ENCODE assay signal across 8 cellular contexts in genomic region chr5:109410389-109411174, GRCh38. TPM values are rescaled to one million over a fixed set of nuclear protein-coding genes. Genes with fewer than 3 reads are reported as not detected.
DNase-seq lines count a peak whose midpoint lies in the region; ATAC-seq, FAIRE-seq and TF ChIP-seq lines count a peak whose summit lies in the region.

No MANE protein-coding gene starts in this region.

- H3K4me1 Mint-ChIP-seq in Calu3 (ENCODE audit: low read depth, unreplicated experiment) = peaks cover 32% of the 10 kb centered on the region

- H3K27ac Mint-ChIP-seq in Calu3 (ENCODE audit: unreplicated experiment) = peak overlapping the region; percentile 97

- TF ChIP-seq CTCF in Calu3 (IDR thresholded peaks at IDR 0.05; ENCODE audit: unreplicated experiment) (no peak), GM12878 (IDR thresholded peaks at IDR 0.05 in 2 of 3, conservative IDR thresholded peaks at IDR 0.05 in 1 of 3; ENCODE audit: control insufficient read depth in 2 of 3, extremely low read depth in 1 of 3, insufficient read depth in 1 of 3, low read depth in 3 of 3, low read length in 3 of 3) (no peak)

- POLR2A ChIA-PET in GM12878 (lab: Charles Lee) = interaction anchor here (0.9 to 1.6 kb wide), 5 partner anchors 9 to 683 kb away, joined by 3 to 4 read pairs (median 3); no protein-coding TSS in a partner anchor

- TF ChIP-seq POLR2A in GM12878 (IDR thresholded peaks at IDR 0.05; ENCODE audit: low read depth, low read length) = no peak; the same call in 1 of the 2 replicates

- H2AFZ ChIP-seq in GM12878 (ENCODE audit: control insufficient read depth, low read depth, low read length) = peak overlapping the region; percentile 83

- RAD21 ChIA-PET in GM12878 (lab: Charles Lee; ENCODE audit: unreplicated experiment) = interaction anchor here (0.7 to 1.5 kb wide), 4 partner anchors 19 to 889 kb away, joined by 3 to 4 read pairs (median 3); no protein-coding TSS in a partner anchor

- H3K9me3 ChIP-seq in KOPT-K1 (ENCODE audit: insufficient read depth, low read length, poor library complexity, severe bottlenecking) = peaks cover 3% of the 10 kb centered on the region
- H3K9me3 ChIP-seq in GM12878 (replicated peaks; ENCODE audit: control insufficient read depth, insufficient read depth, low read length) = peaks cover 5% of the 10 kb centered on the region; the same call in 2 of the 3 replicates

- peak overlapping the region; percentile 90 for H3K9ac ChIP-seq in GM12878 (ENCODE audit: control insufficient read depth, insufficient read depth, low read length)

- peak overlapping the region; percentile 88 for H3K4me2 ChIP-seq in GM12878 (ENCODE audit: control insufficient read depth, insufficient read depth)

- H3K36me3 ChIP-seq in KOPT-K1 (ENCODE audit: insufficient read depth, low read length) = no peaks in the 10 kb centered on the region
- H3K36me3 ChIP-seq in GM12878 (ENCODE audit: control insufficient read depth in 2 of 2, insufficient read depth in 2 of 2, low read length in 1 of 2) = peaks cover 0 to 3% of the 10 kb centered on the region in 2 experiments; a peak in 1 of 4 replicates

- 1% methylated on average over 26 of the region's 26 CpGs for WGBS in GM12878 (ENCODE audit: insufficient coverage, insufficient replicate concordance, low lambda C conversion rate, missing lambda C conversion rate)

- H3K27me3 Mint-ChIP-seq in Calu3 (ENCODE audit: unreplicated experiment) = no peaks in the 10 kb centered on the region

- no peak for FAIRE-seq in GM12878 (lab: Jason Lieb, UNC)

- H3K27me3 ChIP-seq in GM12878 (replicated peaks in 1 of 2; ENCODE audit: control insufficient read depth in 2 of 2, insufficient read depth in 2 of 2, low read length in 1 of 2) = no peaks in the 10 kb centered on the region

- peak overlapping the region; percentile 80 for H3K4me3 ChIP-seq in GM12878

- peak overlapping the region; percentile 94 for H3K27ac ChIP-seq in KOPT-K1 (ENCODE audit: low read depth, low read length, poor library complexity, severe bottlenecking)
- H3K27ac ChIP-seq in GM12878 (ENCODE audit: control insufficient read depth, insufficient read depth) = peak overlapping the region; percentile 98

- SMC1A ChIA-PET in GM12878 (lab: Charles Lee; ENCODE audit: uncharacterized antibody, unreplicated experiment) = interaction anchor here (1.0 kb wide), 2 partner anchors 45 to 57 kb away, joined by 3 read pairs; no protein-coding TSS in a partner anchor

- peak in 1 of 2 experiments; percentile 3; a peak in 1 of 4 replicates for TF ChIP-seq EP300 in GM12878 (IDR thresholded peaks at IDR 0.05; ENCODE audit: borderline replicate concordance in 1 of 2, control insufficient read depth in 1 of 2, low read depth in 2 of 2, low read length in 2 of 2)

- DNase-seq in Calu3 (peak; percentile 75), T-helper 1 cell (peak in 3 of 5 donors; percentile 28 to 33 (median 30)), GM12878 (ENCODE audit: low read depth, low spot score) (no peak), hypothalamus (lab: John Stamatoyannopoulos, UW) (peak in 46 of 51 donors; percentile 16 to 91 (median 50)), renal cortical epithelial cell (ENCODE audit: low read depth) (peak; percentile 77)

- peak; percentile 13 for ATAC-seq in GM21515 (IDR thresholded peaks at IDR 0.05; ENCODE audit: unreplicated experiment)
- ATAC-seq in GM12878 = peak; percentile 50
- no peak for ATAC-seq in HG03095 (IDR thresholded peaks at IDR 0.05; ENCODE audit: unreplicated experiment)

- peaks cover 6% of the 10 kb centered on the region for H3K9me3 Mint-ChIP-seq in Calu3 (ENCODE audit: low read depth, unreplicated experiment)

- BruUV-seq in Calu3 (replicated peaks; lab: Mats Ljungman, UMichigan) (TSS peak; percentile 91), GM12878 (replicated peaks; lab: Mats Ljungman, UMichigan) (TSS peak; percentile 98)

- H3K79me2 ChIP-seq in GM12878 (ENCODE audit: control insufficient read depth, insufficient read depth, low read length) = peaks cover 40% of the 10 kb centered on the region

- peak overlapping the region; percentile 99 for H3K4me3 Mint-ChIP-seq in Calu3 (ENCODE audit: low read depth, unreplicated experiment)

- in situ Hi-C loops in GM12878 (cut with MboI) = no loop called here

- no peaks in the 10 kb centered on the region for H4K20me1 ChIP-seq in GM12878 (ENCODE audit: control insufficient read depth, insufficient read depth)

- CTCF ChIA-PET in Calu3 (lab: Charles Lee) = interaction anchor here (0.6 to 1.1 kb wide), 8 partner anchors 46 to 1636 kb away, joined by 3 to 10 read pairs (median 4); no protein-coding TSS in a partner anchor
- CTCF ChIA-PET in GM12878 (lab: Yijun Ruan, JAX) = interaction anchor here (0.6 kb wide), 1 partner anchor 486 kb away, joined by 3 read pairs; no protein-coding TSS in a partner anchor

- intact Hi-C loops in Calu3 (cut with micrococcal nuclease; ENCODE audit: unreplicated experiment) (loop anchor here (1.0 to 2.0 kb wide), 2 partner anchors 58 to 97 kb away; no protein-coding TSS in a partner anchor), GM12878 (cut with micrococcal nuclease; ENCODE audit: unreplicated experiment) (loop anchor here (1.0 to 5.0 kb wide), 3 partner anchors 278 to 1028 kb away; partner anchors contain the start of genes FBXL17 and MAN2A1)

- TF ChIP-seq RAD21 in GM12878 (IDR thresholded peaks at IDR 0.05; ENCODE audit: insufficient read depth, low read depth, low read length) = no peak

- peaks cover 10% of the 10 kb centered on the region; the same call in 1 of the 2 replicates for H3K4me1 ChIP-seq in GM12878 (ENCODE audit: control insufficient read depth, insufficient read depth, low read length)

- peaks cover 59% of the 10 kb centered on the region for H3K36me3 Mint-ChIP-seq in Calu3 (ENCODE audit: insufficient read depth, unreplicated experiment)

TF ChIP-seq in GM12878, 131 proteins besides CTCF, POLR2A, EP300 and RAD21 (continues in another document):
- no peak for TF ChIP-seq MYB (IDR thresholded peaks at IDR 0.05; ENCODE audit: borderline replicate concordance, low read depth, low read length)
- TF ChIP-seq NFIC (IDR thresholded peaks at IDR 0.05; ENCODE audit: low read depth, low read length) = peak; percentile 50; the same call in 1 of the 2 replicates
- TF ChIP-seq CBX5 (IDR thresholded peaks at IDR 0.05; ENCODE audit: low read depth) = peak; percentile 34; the same call in 1 of the 2 replicates
- 0 out of 2 replicates have a peak, but pooled peaks have one; percentile 8 for TF ChIP-seq STAT1 (conservative IDR thresholded peaks at IDR 0.05)
- TF ChIP-seq NBN (IDR thresholded peaks at IDR 0.05) = peak; percentile 98
- TF ChIP-seq CREB1 (IDR thresholded peaks at IDR 0.05; ENCODE audit: low read depth) = no peak
- TF ChIP-seq SMC3 (IDR thresholded peaks at IDR 0.05; ENCODE audit: borderline replicate concordance, low read length) = no peak
- peak; percentile 44; the same call in 1 of the 2 replicates for TF ChIP-seq TBL1XR1 (IDR thresholded peaks at IDR 0.05; ENCODE audit: low read depth, low read length)
- 0 out of 2 replicates have a peak, but pooled peaks have one; percentile 20 for TF ChIP-seq RCOR1 (conservative IDR thresholded peaks at IDR 0.05; ENCODE audit: low read depth, low read length)
- TF ChIP-seq POLR2AphosphoS2 (IDR thresholded peaks at IDR 0.05; ENCODE audit: low read depth, low read length) = peak; percentile 72; the same call in 1 of the 2 replicates
- peak; percentile 96 for TF ChIP-seq NR2F1 (conservative IDR thresholded peaks at IDR 0.05)
- TF ChIP-seq MXI1 (IDR thresholded peaks at IDR 0.05; ENCODE audit: low read depth, low read length) = no peak
- peak; percentile 53; the same call in 1 of the 2 replicates for TF ChIP-seq EED (IDR thresholded peaks at IDR 0.05; ENCODE audit: low read depth)
- TF ChIP-seq KLF5 (IDR thresholded peaks at IDR 0.05; ENCODE audit: partially characterized antibody) = peak; percentile 72
- TF ChIP-seq TCF12 (IDR thresholded peaks at IDR 0.05; ENCODE audit: low read depth, low read length) = 0 out of 2 replicates have a peak, but pooled peaks have one; percentile 14

RNA-seq across cellular contexts. Expression of gene PJA2, which starts 0.8 kb away (rescaled TPM):
- total RNA-seq in Calu3 (2022) = 81.0 and 89.0 TPM in 2 replicates
- total RNA-seq in GM12878 (2013; cell fraction: nucleolus; rRNA removed) = 90.2 and 91.5 TPM in 2 replicates
- total RNA-seq in GM12878 (2014; rRNA removed) = 28.9 and 32.6 TPM in 2 replicates
- 52.1 and 52.7 TPM in 2 replicates for total RNA-seq in GM12878 (2014; rRNA removed; fragmentation: Illumina TruSeq; extraction: Trizol)
- total RNA-seq in GM12878 (2021) = 43.0 and 43.5 TPM in 2 replicates
- polyA plus RNA-seq in GM12878 (2011; ENCODE audit: low read depth) = 23.0 TPM
- 93.4 and 142 TPM in 2 replicates for polyA plus RNA-seq in GM12878 (2011; rRNA removed)
- 29.4 and 37.6 TPM in 2 replicates for polyA plus RNA-seq in GM12878 (2011; cell fraction: cytosol; rRNA removed)
- polyA plus RNA-seq in GM12878 (2011; cell fraction: nucleus; rRNA removed) = 29.6 and 35.0 TPM in 2 replicates
- 39.1 and 49.3 TPM in 2 replicates for polyA plus RNA-seq in GM12878 (2012)
- 52.5 and 64.9 TPM in 2 replicates for polyA plus RNA-seq in GM12878 (2014; fragmentation: Illumina TruSeq; extraction: Trizol)
- 10 to 100 TPM; 27.8 to 28.2 TPM for polyA plus RNA-seq in GM12878 (2014; fragmentation: Nextera tagmentation; extraction: Ambion mirVana)
- polyA plus RNA-seq in GM12878 (2014; rRNA removed) = 25.6 and 31.2 TPM in 2 replicates
- 10 to 100 TPM; 58.0 to 58.7 TPM for polyA plus RNA-seq in GM12878 (2016; fragmentation: Nextera tagmentation; extraction: Ambion mirVana)
- polyA minus RNA-seq in GM12878 (2011; rRNA and poly(A)+ RNA removed) = 87.6 and 117 TPM in 2 replicates
- 32.6 and 35.9 TPM in 2 replicates for polyA minus RNA-seq in GM12878 (2011; cell fraction: cytosol; rRNA and poly(A)+ RNA removed)
- 35.3 and 44.2 TPM in 2 replicates for polyA minus RNA-seq in GM12878 (2011; cell fraction: nucleus; rRNA and poly(A)+ RNA removed)
- total RNA-seq in renal cortical epithelial cell = 78.7 and 139 TPM in 2 replicates
